ENCODE assay signal across 8 cellular contexts in genomic region chr19:2945575-2946184, GRCh38. TPM values are rescaled to one million over a fixed set of nuclear protein-coding genes. Genes with fewer than 3 reads are reported as not detected.
DNase-seq lines count a peak whose midpoint lies in the region; ATAC-seq and TF ChIP-seq lines count a peak whose summit lies in the region.

No MANE protein-coding gene starts in this region.

- peak overlapping the region; percentile 91 for H3K4me2 ChIP-seq in DND-41 (ENCODE audit: insufficient read depth, low read length)

- intact Hi-C loops in psoas muscle (cut with DNase I), result loop anchor here in 1 of 2 donors (10.0 kb wide), 1 partner anchor 101 kb away; the partner anchor contains the start of gene ZNF555

- peak overlapping the region; percentile 69 for H3K9ac ChIP-seq in DND-41 (ENCODE audit: low read depth, low read length)

- H3K9me3 Mint-ChIP-seq in T-cell, result no peaks in the 10 kb centered on the region

- H2AFZ ChIP-seq in DND-41 (ENCODE audit: low read depth, low read length), result peak overlapping the region; percentile 87

- H4K20me1 ChIP-seq in DND-41 (ENCODE audit: insufficient read depth, low read length), result peaks cover 12% of the 10 kb centered on the region

- H3K9me3 ChIP-seq in DND-41 (ENCODE audit: insufficient read depth, low read length, severe bottlenecking) (no peaks in the 10 kb centered on the region), psoas muscle (no peaks in the 10 kb centered on the region)

- CTCF ChIA-PET in T-cell (lab: Charles Lee), result no interaction called here

- H3K36me3 Mint-ChIP-seq in T-cell, result peaks cover 3% of the 10 kb centered on the region

- H3K4me1 Mint-ChIP-seq in T-cell, result peaks cover 34 to 48% (median 41%) of the 10 kb centered on the region in 3 donors

- DNase-seq in DND-41 (no peak), T-cell (no peak), fibroblast of pulmonary artery (ENCODE audit: low read depth) (no peak), psoas muscle (no peak), NCI-H187 (lab: John Stamatoyannopoulos, UW) (no peak), OCI-M1 (lab: John Stamatoyannopoulos, UW) (no peak)

- TF ChIP-seq CTCF in DND-41 (IDR thresholded peaks at IDR 0.05; ENCODE audit: borderline replicate concordance, extremely low read depth, low read length, poor library complexity, severe bottlenecking) (no peak), fibroblast of pulmonary artery (IDR thresholded peaks at IDR 0.05; ENCODE audit: low read length, missing control alignments) (no peak), psoas muscle (IDR thresholded peaks at IDR 0.05) (no peak)

- no peaks in the 10 kb centered on the region for H3K27me3 ChIP-seq in DND-41 (ENCODE audit: insufficient read depth, low read length, poor library complexity)
- no peaks in the 10 kb centered on the region for H3K27me3 ChIP-seq in psoas muscle (ENCODE audit: insufficient read depth in 3 of 3, low read length in 2 of 3)

- peaks cover 42% of the 10 kb centered on the region for H3K79me2 ChIP-seq in DND-41 (ENCODE audit: insufficient read depth, low read length)

- peaks cover 43% of the 10 kb centered on the region for H3K4me1 ChIP-seq in DND-41 (ENCODE audit: insufficient read depth, low read length)
- H3K4me1 ChIP-seq in psoas muscle, result peaks cover 15% of the 10 kb centered on the region

- POLR2A ChIA-PET in T-cell (lab: Charles Lee), result no interaction called here

- H3K36me3 ChIP-seq in DND-41 (ENCODE audit: insufficient read depth, low read length), result no peaks in the 10 kb centered on the region; the same call in 1 of the 2 replicates
- no peaks in the 10 kb centered on the region for H3K36me3 ChIP-seq in psoas muscle (ENCODE audit: insufficient read depth in 1 of 2, low read depth in 1 of 2)

- no peak for ATAC-seq in DND-41 (ENCODE audit: insufficient read depth, low read depth)
- no peak for ATAC-seq in T-cell (replicated peaks in 1 of 4)
- ATAC-seq in psoas muscle, result no peak
- no peak for ATAC-seq in GM21423 (IDR thresholded peaks at IDR 0.05; ENCODE audit: unreplicated experiment)
- ATAC-seq in esophagus mucosa, result no peak

- no peaks in the 10 kb centered on the region for H3K27me3 Mint-ChIP-seq in T-cell

- H3K27ac ChIP-seq in DND-41 (ENCODE audit: low read length), result peak overlapping the region; percentile 85
- peak overlapping the region; percentile 93 for H3K27ac ChIP-seq in psoas muscle

- H3K4me3 ChIP-seq in DND-41 (ENCODE audit: low read depth in 1 of 2, low read length in 2 of 2) (peak overlapping the region; percentile 53 to 78; a peak in 3 of 4 replicates), fibroblast of pulmonary artery (replicated peaks; ENCODE audit: low read depth, low read length) (peak overlapping the region; percentile 83), psoas muscle (peak overlapping the region; percentile 80)

- H3K4me3 Mint-ChIP-seq in T-cell, result peak overlapping the region; percentile 92 to 96 (median 95)

- peak overlapping the region; percentile 31 to 100 for H3K27ac Mint-ChIP-seq in T-cell

- 33 to 47% (median 39%) methylated on average over 17 of the region's 17 CpGs for WGBS in psoas muscle, 3 donors

RNA-seq across cellular contexts. Expression of gene ZNF77, which starts 0.9 kb away (rescaled TPM):
- total RNA-seq in T-cell (1 to 10 TPM; 4.1 to 6.5 (median 4.8) TPM), psoas muscle (1 to 10 TPM; 1.3 to 2.4 (median 1.3) TPM), esophagus mucosa (2.4 TPM)
- 1 to 10 TPM in 2 of 3 donors, under 1 TPM in 1; 0.84 to 1.9 (median 1.6) TPM for polyA plus RNA-seq in psoas muscle

RNA-seq across cellular contexts. Expression of gene TLE6, which starts 31.7 kb away (rescaled TPM):
- total RNA-seq in T-cell (under 1 TPM in 3 of 5 donors, not detected in 2; 0.36 to 0.61 (median 0.50) TPM), psoas muscle (under 1 TPM in 3 of 4 donors, not detected in 1; 0.50 to 0.89 (median 0.68) TPM), esophagus mucosa (0.40 TPM)
- 1 to 10 TPM in 2 of 3 donors, under 1 TPM in 1; 0.96 to 2.2 (median 1.5) TPM for polyA plus RNA-seq in psoas muscle

RNA-seq across cellular contexts. Expression of gene ZNF57, which starts 45.0 kb away (rescaled TPM):
- 1 to 10 TPM; 2.7 to 6.0 (median 3.7) TPM for total RNA-seq in T-cell
- total RNA-seq in psoas muscle, result 1 to 10 TPM; 1.0 to 1.7 (median 1.3) TPM
- polyA plus RNA-seq in psoas muscle, result 1 to 10 TPM in 1 of 3 donors, under 1 TPM in 2; 0.65 to 1.9 (median 0.77) TPM
- total RNA-seq in esophagus mucosa, result 4.7 TPM
